In the genomic region with DNA sequence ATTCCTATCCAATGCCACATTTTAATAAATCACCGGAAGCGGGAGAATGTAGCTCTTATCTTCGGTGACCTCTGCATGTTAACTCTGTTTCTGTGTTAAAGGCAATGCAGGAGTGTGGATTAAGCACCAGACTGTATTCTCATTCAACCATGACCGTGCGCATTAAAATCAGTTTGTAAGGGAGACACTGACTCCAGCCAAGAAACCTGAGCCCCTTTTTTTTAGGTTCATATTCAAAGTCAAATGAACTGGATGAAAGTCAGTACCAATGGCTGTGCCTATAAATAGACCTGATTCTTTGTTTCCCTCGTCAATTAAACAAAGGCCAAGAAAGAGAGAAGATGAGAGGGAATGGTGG, we compare ENCODE assay signal across 1 cellular context.
TF ChIP-seq lines count a peak whose summit lies in the region.

No MANE protein-coding gene starts in this region.

TF ChIP-seq in WTC11, 78 proteins besides CTCF, POLR2A, EP300 and RAD21 (continued from another document):
- TF ChIP-seq, protein P1, sequence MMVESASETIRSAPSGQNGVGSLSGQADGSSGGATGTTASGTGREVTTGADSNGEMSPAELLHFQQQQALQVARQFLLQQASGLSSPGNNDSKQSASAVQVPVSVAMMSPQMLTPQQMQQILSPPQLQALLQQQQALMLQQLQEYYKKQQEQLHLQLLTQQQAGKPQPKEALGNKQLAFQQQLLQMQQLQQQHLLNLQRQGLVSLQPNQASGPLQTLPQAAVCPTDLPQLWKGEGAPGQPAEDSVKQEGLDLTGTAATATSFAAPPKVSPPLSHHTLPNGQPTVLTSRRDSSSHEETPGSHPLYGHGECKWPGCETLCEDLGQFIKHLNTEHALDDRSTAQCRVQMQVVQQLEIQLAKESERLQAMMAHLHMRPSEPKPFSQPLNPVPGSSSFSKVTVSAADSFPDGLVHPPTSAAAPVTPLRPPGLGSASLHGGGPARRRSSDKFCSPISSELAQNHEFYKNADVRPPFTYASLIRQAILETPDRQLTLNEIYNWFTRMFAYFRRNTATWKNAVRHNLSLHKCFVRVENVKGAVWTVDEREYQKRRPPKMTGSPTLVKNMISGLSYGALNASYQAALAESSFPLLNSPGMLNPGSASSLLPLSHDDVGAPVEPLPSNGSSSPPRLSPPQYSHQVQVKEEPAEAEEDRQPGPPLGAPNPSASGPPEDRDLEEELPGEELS (CRISPR knock-in tag; IDR thresholded peaks at IDR 0.05), result no peak
- TF ChIP-seq, protein P2, sequence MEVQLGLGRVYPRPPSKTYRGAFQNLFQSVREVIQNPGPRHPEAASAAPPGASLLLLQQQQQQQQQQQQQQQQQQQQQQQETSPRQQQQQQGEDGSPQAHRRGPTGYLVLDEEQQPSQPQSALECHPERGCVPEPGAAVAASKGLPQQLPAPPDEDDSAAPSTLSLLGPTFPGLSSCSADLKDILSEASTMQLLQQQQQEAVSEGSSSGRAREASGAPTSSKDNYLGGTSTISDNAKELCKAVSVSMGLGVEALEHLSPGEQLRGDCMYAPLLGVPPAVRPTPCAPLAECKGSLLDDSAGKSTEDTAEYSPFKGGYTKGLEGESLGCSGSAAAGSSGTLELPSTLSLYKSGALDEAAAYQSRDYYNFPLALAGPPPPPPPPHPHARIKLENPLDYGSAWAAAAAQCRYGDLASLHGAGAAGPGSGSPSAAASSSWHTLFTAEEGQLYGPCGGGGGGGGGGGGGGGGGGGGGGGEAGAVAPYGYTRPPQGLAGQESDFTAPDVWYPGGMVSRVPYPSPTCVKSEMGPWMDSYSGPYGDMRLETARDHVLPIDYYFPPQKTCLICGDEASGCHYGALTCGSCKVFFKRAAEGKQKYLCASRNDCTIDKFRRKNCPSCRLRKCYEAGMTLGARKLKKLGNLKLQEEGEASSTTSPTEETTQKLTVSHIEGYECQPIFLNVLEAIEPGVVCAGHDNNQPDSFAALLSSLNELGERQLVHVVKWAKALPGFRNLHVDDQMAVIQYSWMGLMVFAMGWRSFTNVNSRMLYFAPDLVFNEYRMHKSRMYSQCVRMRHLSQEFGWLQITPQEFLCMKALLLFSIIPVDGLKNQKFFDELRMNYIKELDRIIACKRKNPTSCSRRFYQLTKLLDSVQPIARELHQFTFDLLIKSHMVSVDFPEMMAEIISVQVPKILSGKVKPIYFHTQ (CRISPR knock-in tag; IDR thresholded peaks at IDR 0.05), result no peak
- TF ChIP-seq RORB (CRISPR knock-in tag; IDR thresholded peaks at IDR 0.05) (no peak), GTF2I (CRISPR knock-in tag; conservative IDR thresholded peaks at IDR 0.05) (no peak), ZNF219 (CRISPR knock-in tag; IDR thresholded peaks at IDR 0.05; ENCODE audit: borderline replicate concordance) (no peak), KAT7 (CRISPR knock-in tag; IDR thresholded peaks at IDR 0.05; ENCODE audit: borderline replicate concordance) (no peak), ZBTB21 (CRISPR knock-in tag; IDR thresholded peaks at IDR 0.05; ENCODE audit: borderline replicate concordance) (no peak)
- TF ChIP-seq, protein P3, sequence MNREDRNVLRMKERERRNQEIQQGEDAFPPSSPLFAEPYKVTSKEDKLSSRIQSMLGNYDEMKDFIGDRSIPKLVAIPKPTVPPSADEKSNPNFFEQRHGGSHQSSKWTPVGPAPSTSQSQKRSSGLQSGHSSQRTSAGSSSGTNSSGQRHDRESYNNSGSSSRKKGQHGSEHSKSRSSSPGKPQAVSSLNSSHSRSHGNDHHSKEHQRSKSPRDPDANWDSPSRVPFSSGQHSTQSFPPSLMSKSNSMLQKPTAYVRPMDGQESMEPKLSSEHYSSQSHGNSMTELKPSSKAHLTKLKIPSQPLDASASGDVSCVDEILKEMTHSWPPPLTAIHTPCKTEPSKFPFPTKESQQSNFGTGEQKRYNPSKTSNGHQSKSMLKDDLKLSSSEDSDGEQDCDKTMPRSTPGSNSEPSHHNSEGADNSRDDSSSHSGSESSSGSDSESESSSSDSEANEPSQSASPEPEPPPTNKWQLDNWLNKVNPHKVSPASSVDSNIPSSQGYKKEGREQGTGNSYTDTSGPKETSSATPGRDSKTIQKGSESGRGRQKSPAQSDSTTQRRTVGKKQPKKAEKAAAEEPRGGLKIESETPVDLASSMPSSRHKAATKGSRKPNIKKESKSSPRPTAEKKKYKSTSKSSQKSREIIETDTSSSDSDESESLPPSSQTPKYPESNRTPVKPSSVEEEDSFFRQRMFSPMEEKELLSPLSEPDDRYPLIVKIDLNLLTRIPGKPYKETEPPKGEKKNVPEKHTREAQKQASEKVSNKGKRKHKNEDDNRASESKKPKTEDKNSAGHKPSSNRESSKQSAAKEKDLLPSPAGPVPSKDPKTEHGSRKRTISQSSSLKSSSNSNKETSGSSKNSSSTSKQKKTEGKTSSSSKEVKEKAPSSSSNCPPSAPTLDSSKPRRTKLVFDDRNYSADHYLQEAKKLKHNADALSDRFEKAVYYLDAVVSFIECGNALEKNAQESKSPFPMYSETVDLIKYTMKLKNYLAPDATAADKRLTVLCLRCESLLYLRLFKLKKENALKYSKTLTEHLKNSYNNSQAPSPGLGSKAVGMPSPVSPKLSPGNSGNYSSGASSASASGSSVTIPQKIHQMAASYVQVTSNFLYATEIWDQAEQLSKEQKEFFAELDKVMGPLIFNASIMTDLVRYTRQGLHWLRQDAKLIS (CRISPR knock-in tag; IDR thresholded peaks at IDR 0.05; ENCODE audit: borderline replicate concordance), result no peak
TF ChIP-seq in WTC11: peak in this region for 0.
